1 cellular context compared by ENCODE assay signal in the genomic region with DNA sequence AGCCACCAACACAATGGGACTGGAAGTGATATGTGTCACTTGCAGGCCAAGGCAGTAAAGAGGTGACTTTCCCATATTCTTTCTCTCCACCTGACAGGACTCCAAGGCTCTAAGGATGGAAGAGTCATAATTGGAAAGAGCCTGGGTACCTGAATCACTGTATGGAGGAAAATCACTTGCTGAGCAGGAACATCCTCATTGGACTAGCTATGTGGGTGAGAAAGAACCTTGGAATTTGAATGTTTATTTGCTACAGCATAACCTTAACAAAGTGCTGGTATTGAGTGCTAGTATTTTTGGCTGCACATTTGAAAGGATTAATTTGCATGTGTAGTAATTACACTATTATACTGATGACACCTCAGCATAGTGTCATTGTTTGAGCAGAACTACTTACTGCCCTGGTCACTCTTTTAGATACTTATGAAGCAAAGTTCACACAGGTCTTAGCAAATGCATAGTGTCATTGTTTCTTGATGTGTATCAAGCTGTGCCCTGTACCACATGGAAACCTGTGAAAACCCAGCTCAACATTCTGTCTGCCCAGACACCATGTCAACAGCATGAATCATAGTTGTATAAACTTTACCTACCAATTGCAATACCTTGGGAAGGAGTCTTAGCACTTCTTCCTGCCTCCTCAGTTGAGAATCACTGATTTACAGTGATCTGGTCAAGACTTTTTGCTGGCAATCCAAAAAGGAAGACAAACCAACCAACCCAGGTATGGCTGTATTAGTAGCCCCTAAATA.
A peak's percentile ranks its signal among the peaks of the same experiment; 100 is the strongest.
TF ChIP-seq lines count a peak whose summit lies in the region.

No MANE protein-coding gene starts in this region.

TF ChIP-seq in A549, 52 proteins besides CTCF, POLR2A, EP300 and RAD21:
- peak; percentile 73 for TF ChIP-seq FOSL2 (IDR thresholded peaks at IDR 0.05)
- TF ChIP-seq FOSL2 (CRISPR knock-in tag; IDR thresholded peaks at IDR 0.05): peak; percentile 82
- TF ChIP-seq PHF8 (IDR thresholded peaks at IDR 0.05; ENCODE audit: borderline replicate concordance, low read depth): no peak
- TF ChIP-seq SMC3 (IDR thresholded peaks at IDR 0.05): no peak
- TF ChIP-seq ZNF302 (CRISPR knock-in tag; IDR thresholded peaks at IDR 0.05): no peak
- TF ChIP-seq NFE2L2 (conservative IDR thresholded peaks at IDR 0.05; ENCODE audit: low read length): no peak
- no peak for TF ChIP-seq HEYL (CRISPR knock-in tag; IDR thresholded peaks at IDR 0.05)
- TF ChIP-seq KDM1A (IDR thresholded peaks at IDR 0.05; ENCODE audit: low read depth): no peak
- TF ChIP-seq, protein P1, sequence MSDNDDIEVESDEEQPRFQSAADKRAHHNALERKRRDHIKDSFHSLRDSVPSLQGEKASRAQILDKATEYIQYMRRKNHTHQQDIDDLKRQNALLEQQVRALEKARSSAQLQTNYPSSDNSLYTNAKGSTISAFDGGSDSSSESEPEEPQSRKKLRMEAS (IDR thresholded peaks at IDR 0.05): peak; percentile 83
- TF ChIP-seq, protein P2, sequence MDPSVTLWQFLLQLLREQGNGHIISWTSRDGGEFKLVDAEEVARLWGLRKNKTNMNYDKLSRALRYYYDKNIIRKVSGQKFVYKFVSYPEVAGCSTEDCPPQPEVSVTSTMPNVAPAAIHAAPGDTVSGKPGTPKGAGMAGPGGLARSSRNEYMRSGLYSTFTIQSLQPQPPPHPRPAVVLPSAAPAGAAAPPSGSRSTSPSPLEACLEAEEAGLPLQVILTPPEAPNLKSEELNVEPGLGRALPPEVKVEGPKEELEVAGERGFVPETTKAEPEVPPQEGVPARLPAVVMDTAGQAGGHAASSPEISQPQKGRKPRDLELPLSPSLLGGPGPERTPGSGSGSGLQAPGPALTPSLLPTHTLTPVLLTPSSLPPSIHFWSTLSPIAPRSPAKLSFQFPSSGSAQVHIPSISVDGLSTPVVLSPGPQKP (IDR thresholded peaks at IDR 0.05; ENCODE audit: low read depth, low read length): no peak
- no peak for TF ChIP-seq RCOR1 (IDR thresholded peaks at IDR 0.05; ENCODE audit: low read depth, low read length)
- TF ChIP-seq, protein P3, sequence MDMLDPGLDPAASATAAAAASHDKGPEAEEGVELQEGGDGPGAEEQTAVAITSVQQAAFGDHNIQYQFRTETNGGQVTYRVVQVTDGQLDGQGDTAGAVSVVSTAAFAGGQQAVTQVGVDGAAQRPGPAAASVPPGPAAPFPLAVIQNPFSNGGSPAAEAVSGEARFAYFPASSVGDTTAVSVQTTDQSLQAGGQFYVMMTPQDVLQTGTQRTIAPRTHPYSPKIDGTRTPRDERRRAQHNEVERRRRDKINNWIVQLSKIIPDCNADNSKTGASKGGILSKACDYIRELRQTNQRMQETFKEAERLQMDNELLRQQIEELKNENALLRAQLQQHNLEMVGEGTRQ (IDR thresholded peaks at IDR 0.05): 0 out of 2 replicates have a peak, but pooled peaks have one; percentile 11
- TF ChIP-seq, protein P4, sequence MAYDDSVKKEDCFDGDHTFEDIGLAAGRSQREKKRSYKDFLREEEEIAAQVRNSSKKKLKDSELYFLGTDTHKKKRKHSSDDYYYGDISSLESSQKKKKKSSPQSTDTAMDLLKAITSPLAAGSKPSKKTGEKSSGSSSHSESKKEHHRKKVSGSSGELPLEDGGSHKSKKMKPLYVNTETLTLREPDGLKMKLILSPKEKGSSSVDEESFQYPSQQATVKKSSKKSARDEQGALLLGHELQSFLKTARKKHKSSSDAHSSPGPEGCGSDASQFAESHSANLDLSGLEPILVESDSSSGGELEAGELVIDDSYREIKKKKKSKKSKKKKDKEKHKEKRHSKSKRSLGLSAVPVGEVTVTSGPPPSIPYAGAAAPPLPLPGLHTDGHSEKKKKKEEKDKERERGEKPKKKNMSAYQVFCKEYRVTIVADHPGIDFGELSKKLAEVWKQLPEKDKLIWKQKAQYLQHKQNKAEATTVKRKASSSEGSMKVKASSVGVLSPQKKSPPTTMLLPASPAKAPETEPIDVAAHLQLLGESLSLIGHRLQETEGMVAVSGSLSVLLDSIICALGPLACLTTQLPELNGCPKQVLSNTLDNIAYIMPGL (CRISPR knock-in tag; IDR thresholded peaks at IDR 0.05; ENCODE audit: borderline replicate concordance): no peak
- TF ChIP-seq, protein P5, sequence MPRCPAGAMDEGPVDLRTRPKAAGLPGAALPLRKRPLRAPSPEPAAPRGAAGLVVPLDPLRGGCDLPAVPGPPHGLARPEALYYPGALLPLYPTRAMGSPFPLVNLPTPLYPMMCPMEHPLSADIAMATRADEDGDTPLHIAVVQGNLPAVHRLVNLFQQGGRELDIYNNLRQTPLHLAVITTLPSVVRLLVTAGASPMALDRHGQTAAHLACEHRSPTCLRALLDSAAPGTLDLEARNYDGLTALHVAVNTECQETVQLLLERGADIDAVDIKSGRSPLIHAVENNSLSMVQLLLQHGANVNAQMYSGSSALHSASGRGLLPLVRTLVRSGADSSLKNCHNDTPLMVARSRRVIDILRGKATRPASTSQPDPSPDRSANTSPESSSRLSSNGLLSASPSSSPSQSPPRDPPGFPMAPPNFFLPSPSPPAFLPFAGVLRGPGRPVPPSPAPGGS (IDR thresholded peaks at IDR 0.05): no peak
- TF ChIP-seq ZSCAN20 (CRISPR knock-in tag; IDR thresholded peaks at IDR 0.05): no peak
- TF ChIP-seq NR3C1 (IDR thresholded peaks at IDR 0.05): no peak
- TF ChIP-seq, protein P6, sequence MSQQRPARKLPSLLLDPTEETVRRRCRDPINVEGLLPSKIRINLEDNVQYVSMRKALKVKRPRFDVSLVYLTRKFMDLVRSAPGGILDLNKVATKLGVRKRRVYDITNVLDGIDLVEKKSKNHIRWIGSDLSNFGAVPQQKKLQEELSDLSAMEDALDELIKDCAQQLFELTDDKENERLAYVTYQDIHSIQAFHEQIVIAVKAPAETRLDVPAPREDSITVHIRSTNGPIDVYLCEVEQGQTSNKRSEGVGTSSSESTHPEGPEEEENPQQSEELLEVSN (IDR thresholded peaks at IDR 0.05; ENCODE audit: borderline replicate concordance, low read depth): no peak
- TF ChIP-seq CHD2 (IDR thresholded peaks at IDR 0.05; ENCODE audit: low read length, partially characterized antibody): no peak
- no peak for TF ChIP-seq TFCP2L1 (CRISPR knock-in tag; IDR thresholded peaks at IDR 0.05)
- TF ChIP-seq HOXB13 (CRISPR knock-in tag; IDR thresholded peaks at IDR 0.05; ENCODE audit: low read depth): no peak
- no peak for TF ChIP-seq FOXS1 (CRISPR knock-in tag; IDR thresholded peaks at IDR 0.05)
- no peak for TF ChIP-seq EHMT2 (IDR thresholded peaks at IDR 0.05; ENCODE audit: low read depth)
- no peak for TF ChIP-seq ZC3H11A (IDR thresholded peaks at IDR 0.05)
- TF ChIP-seq MAZ (IDR thresholded peaks at IDR 0.05; ENCODE audit: borderline replicate concordance, low read depth, low read length): no peak
- TF ChIP-seq, protein P7, sequence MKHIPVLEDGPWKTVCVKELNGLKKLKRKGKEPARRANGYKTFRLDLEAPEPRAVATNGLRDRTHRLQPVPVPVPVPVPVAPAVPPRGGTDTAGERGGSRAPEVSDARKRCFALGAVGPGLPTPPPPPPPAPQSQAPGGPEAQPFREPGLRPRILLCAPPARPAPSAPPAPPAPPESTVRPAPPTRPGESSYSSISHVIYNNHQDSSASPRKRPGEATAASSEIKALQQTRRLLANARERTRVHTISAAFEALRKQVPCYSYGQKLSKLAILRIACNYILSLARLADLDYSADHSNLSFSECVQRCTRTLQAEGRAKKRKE (CRISPR knock-in tag; IDR thresholded peaks at IDR 0.05; ENCODE audit: low read depth): no peak
- no peak for TF ChIP-seq RARB (CRISPR knock-in tag; IDR thresholded peaks at IDR 0.05)
- TF ChIP-seq, protein P8, sequence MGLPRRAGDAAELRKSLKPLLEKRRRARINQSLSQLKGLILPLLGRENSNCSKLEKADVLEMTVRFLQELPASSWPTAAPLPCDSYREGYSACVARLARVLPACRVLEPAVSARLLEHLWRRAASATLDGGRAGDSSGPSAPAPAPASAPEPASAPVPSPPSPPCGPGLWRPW (IDR thresholded peaks at IDR 0.05): no peak
- TF ChIP-seq HDAC2 (IDR thresholded peaks at IDR 0.05): no peak
- no peak for TF ChIP-seq TP53 (CRISPR knock-in tag; IDR thresholded peaks at IDR 0.05)
- no peak for TF ChIP-seq ZFP36 (IDR thresholded peaks at IDR 0.05; ENCODE audit: borderline replicate concordance, partially characterized antibody)
- TF ChIP-seq KDM5A (IDR thresholded peaks at IDR 0.05): no peak
- peak; percentile 33 to 48; a peak in 2 of 5 replicates for TF ChIP-seq JUN (IDR thresholded peaks at IDR 0.05)
- no peak for TF ChIP-seq CHD4 (IDR thresholded peaks at IDR 0.05; ENCODE audit: borderline replicate concordance)
- no peak for TF ChIP-seq FOSB (CRISPR knock-in tag; IDR thresholded peaks at IDR 0.05)
- no peak for TF ChIP-seq ESRRA (IDR thresholded peaks at IDR 0.05; ENCODE audit: borderline replicate concordance, low read length)
- TF ChIP-seq, protein P9, sequence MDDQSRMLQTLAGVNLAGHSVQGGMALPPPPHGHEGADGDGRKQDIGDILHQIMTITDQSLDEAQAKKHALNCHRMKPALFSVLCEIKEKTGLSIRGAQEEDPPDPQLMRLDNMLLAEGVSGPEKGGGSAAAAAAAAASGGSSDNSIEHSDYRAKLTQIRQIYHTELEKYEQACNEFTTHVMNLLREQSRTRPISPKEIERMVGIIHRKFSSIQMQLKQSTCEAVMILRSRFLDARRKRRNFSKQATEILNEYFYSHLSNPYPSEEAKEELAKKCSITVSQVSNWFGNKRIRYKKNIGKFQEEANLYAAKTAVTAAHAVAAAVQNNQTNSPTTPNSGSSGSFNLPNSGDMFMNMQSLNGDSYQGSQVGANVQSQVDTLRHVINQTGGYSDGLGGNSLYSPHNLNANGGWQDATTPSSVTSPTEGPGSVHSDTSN (IDR thresholded peaks at IDR 0.05): no peak
- TF ChIP-seq NPAS2 (CRISPR knock-in tag; IDR thresholded peaks at IDR 0.05; ENCODE audit: borderline replicate concordance): no peak
- TF ChIP-seq SREBF2 (IDR thresholded peaks at IDR 0.05): no peak
- peak in 1 of 2 experiments; percentile 55; a peak in 1 of 4 replicates for TF ChIP-seq CEBPB (IDR thresholded peaks at IDR 0.05)
- TF ChIP-seq BHLHE40 (IDR thresholded peaks at IDR 0.05; ENCODE audit: low read depth, low read length): no peak
- peak; percentile 36 for TF ChIP-seq MAFK (IDR thresholded peaks at IDR 0.05; ENCODE audit: partially characterized antibody)
- no peak for TF ChIP-seq CBX2 (IDR thresholded peaks at IDR 0.05; ENCODE audit: borderline replicate concordance, low read depth)
- no peak for TF ChIP-seq HOXA7 (CRISPR knock-in tag; IDR thresholded peaks at IDR 0.05)
- no peak for TF ChIP-seq POLR2AphosphoS2 (conservative IDR thresholded peaks at IDR 0.05; ENCODE audit: low read length)
- no peak for TF ChIP-seq HOXB5 (CRISPR knock-in tag; IDR thresholded peaks at IDR 0.05)
- TF ChIP-seq, protein P10, sequence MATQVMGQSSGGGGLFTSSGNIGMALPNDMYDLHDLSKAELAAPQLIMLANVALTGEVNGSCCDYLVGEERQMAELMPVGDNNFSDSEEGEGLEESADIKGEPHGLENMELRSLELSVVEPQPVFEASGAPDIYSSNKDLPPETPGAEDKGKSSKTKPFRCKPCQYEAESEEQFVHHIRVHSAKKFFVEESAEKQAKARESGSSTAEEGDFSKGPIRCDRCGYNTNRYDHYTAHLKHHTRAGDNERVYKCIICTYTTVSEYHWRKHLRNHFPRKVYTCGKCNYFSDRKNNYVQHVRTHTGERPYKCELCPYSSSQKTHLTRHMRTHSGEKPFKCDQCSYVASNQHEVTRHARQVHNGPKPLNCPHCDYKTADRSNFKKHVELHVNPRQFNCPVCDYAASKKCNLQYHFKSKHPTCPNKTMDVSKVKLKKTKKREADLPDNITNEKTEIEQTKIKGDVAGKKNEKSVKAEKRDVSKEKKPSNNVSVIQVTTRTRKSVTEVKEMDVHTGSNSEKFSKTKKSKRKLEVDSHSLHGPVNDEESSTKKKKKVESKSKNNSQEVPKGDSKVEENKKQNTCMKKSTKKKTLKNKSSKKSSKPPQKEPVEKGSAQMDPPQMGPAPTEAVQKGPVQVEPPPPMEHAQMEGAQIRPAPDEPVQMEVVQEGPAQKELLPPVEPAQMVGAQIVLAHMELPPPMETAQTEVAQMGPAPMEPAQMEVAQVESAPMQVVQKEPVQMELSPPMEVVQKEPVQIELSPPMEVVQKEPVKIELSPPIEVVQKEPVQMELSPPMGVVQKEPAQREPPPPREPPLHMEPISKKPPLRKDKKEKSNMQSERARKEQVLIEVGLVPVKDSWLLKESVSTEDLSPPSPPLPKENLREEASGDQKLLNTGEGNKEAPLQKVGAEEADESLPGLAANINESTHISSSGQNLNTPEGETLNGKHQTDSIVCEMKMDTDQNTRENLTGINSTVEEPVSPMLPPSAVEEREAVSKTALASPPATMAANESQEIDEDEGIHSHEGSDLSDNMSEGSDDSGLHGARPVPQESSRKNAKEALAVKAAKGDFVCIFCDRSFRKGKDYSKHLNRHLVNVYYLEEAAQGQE (IDR thresholded peaks at IDR 0.05): no peak
- peak; percentile 62; the same call in 1 of the 2 replicates for TF ChIP-seq MYC (IDR thresholded peaks at IDR 0.05; ENCODE audit: borderline replicate concordance, low read length)
- TF ChIP-seq EHF (CRISPR knock-in tag; IDR thresholded peaks at IDR 0.05): no peak
- peak; percentile 78 for TF ChIP-seq JUNB (IDR thresholded peaks at IDR 0.05)
- TF ChIP-seq RNF2 (IDR thresholded peaks at IDR 0.05; ENCODE audit: borderline replicate concordance, low read depth): no peak
- peak; percentile 69; the same call in 1 of the 2 replicates for TF ChIP-seq GATA3 (IDR thresholded peaks at IDR 0.05; ENCODE audit: borderline replicate concordance)
- no peak for TF ChIP-seq RFX5 (IDR thresholded peaks at IDR 0.05)
- no peak for TF ChIP-seq CBX8 (IDR thresholded peaks at IDR 0.05)
